Comparison of ENCODE assay signal across 12 cellular contexts in the genomic region with DNA sequence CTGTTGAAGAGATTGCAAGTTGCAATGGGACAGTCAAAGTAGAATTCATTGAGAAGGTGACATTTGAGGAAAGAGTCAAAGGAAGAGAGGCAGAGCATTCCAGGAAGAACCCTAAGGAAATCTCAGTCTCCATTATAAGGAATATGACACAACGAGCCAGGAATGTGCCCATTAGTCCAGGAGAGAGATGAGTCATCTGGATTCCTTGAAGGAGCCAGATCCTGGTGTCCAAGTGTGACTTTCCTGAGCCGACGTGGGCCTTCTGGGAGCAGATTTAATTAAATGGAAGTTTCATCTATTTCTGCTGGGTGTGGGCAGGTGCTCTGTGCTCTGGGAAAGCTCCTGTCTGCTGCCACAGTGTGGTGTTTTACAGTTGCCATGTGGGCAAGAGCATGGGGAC.
A peak's percentile ranks its signal among the peaks of the same experiment; 100 is the strongest.
DNase-seq lines count a peak whose midpoint lies in the region; ATAC-seq, FAIRE-seq and TF ChIP-seq lines count a peak whose summit lies in the region.
"Had no signal": no experiment of that assay in that cellular context is flagged by ENCODE, and none has a peak within 500 bp of the region (broad histone marks: within the 10 kb centered on the region; RNA-seq: fewer than 3 reads in every experiment).

No MANE protein-coding gene starts in this region.

- no peak for ATAC-seq in HG02970 (IDR thresholded peaks at IDR 0.05; ENCODE audit: low FRiP score, unreplicated experiment)
- ATAC-seq: GM12878, T-helper 17 cell had no signal

- DNase-seq in H4 (ENCODE audit: low spot score) (peak; percentile 92), SW 1271 (lab: John Stamatoyannopoulos, UW) (peak; percentile 82 to 87), foreskin fibroblast (peak; percentile 88 to 91), skeletal muscle cell (ENCODE audit: low read depth) (peak; percentile 55), frontal cortex (ENCODE audit: low spot score in 2 of 2) (no peak), NCI-H526 treated with DMSO at 0.1 percent for 48 hours (lab: John Stamatoyannopoulos, UW) (no peak), GM19238 (ENCODE audit: insufficient read length, low spot score) (no peak)
- DNase-seq: NCI-H1105; stimulated activated CD4-positive, alpha-beta T cell treated with anti-CD3 and anti-CD28 coated beads, Interleukin-2, amount 100 ng/mL, for 24 hours; T-helper 17 cell had no signal

- no peak for FAIRE-seq in frontal cortex (lab: Jason Lieb, UNC)
- FAIRE-seq: GM12878 had no signal

- no peak for TF ChIP-seq CTCF in foreskin fibroblast (IDR thresholded peaks at IDR 0.05; ENCODE audit: low read depth, low read length)

- H3K4me3 ChIP-seq in foreskin fibroblast (ENCODE audit: low read depth in 1 of 2, low read length in 2 of 2) (no peak overlapping the region), skeletal muscle cell (ENCODE audit: low read depth, low read length) (no peak overlapping the region)
- H3K4me3 ChIP-seq: GM12878 had no signal

Comparison
In these comparisons a context has a peak if more than half of its experiments do, and no peak if none do; other contexts are left out.
1. DNase-seq: peak in H4 (single experiment), SW 1271 (2 of 2), foreskin fibroblast (2 of 2) and skeletal muscle cell (single experiment); none in frontal cortex (0 of 2), NCI-H526 treated with DMSO at 0.1 percent for 48 hours (single experiment) and GM19238 (single experiment).